Comparison of ENCODE assay signal across 8 cellular contexts in genomic region chr14:74713395-74713735, GRCh38. TPM values are rescaled to one million over a fixed set of nuclear protein-coding genes. Genes with fewer than 3 reads are reported as not detected.
DNase-seq lines count a peak whose midpoint lies in the region; ATAC-seq, FAIRE-seq and TF ChIP-seq lines count a peak whose summit lies in the region.

No MANE protein-coding gene starts in this region.

- no peak overlapping the region for H2BK20ac ChIP-seq in H1 (ENCODE audit: low read length)

- H3K36me3 Mint-ChIP-seq in nephron (ENCODE audit: low read depth): peaks cover 23% of the 10 kb centered on the region

- H3K4me3 ChIP-seq in MM.1S (ENCODE audit: low read length) (peak overlapping the region; percentile 90), H1 (ENCODE audit: extremely low read depth in 1 of 4, insufficient read depth in 2 of 4, low read depth in 3 of 4, low read length in 4 of 4) (peak overlapping the region; percentile 85 to 98 (median 91))

- H3K27me3 ChIP-seq in MM.1S (replicated peaks; ENCODE audit: insufficient read depth, low read length) (no peaks in the 10 kb centered on the region), H1 (replicated peaks in 1 of 4; ENCODE audit: control insufficient read depth in 3 of 4, extremely low read depth in 1 of 4, insufficient read depth in 3 of 4, low read length in 3 of 4) (no peaks in the 10 kb centered on the region)

- H2BK120ac ChIP-seq in H1 (replicated peaks; ENCODE audit: low read depth, low read length): no peak overlapping the region

- H2BK15ac ChIP-seq in H1 (ENCODE audit: low read length): no peak overlapping the region

- H3K9me3 ChIP-seq in MM.1S (replicated peaks; ENCODE audit: insufficient read depth, low read length) (no peaks in the 10 kb centered on the region), H1 (ENCODE audit: insufficient read depth in 2 of 2, low read depth in 1 of 2, low read length in 1 of 2) (no peaks in the 10 kb centered on the region)

- CTCF ChIA-PET in H1 (lab: Charles Lee; ENCODE audit: partially characterized antibody): interaction anchor here (1.0 kb wide), 1 partner anchor 149 kb away, joined by 3 read pairs; no protein-coding TSS in a partner anchor

- H3K4me3 Mint-ChIP-seq in nephron: peak overlapping the region; percentile 92 to 99 (median 93)

- WGBS in H1 (ENCODE audit: extremely low coverage in 1 of 2, insufficient coverage in 1 of 2, insufficient read length in 1 of 2, insufficient replicate concordance in 2 of 2, low coverage in 1 of 2, low lambda C conversion rate in 2 of 2, missing lambda C conversion rate in 1 of 2), 2 experiments: 31% methylated on average over 6 of the region's 6 CpGs; no CpG with 5 or more reads in 1 of the 2 experiments

- H3K9ac ChIP-seq in MM.1S (ENCODE audit: low read length) (peak overlapping the region; percentile 64), H1 (replicated peaks in 1 of 4; ENCODE audit: extremely low read depth in 1 of 4, low read depth in 3 of 4, low read length in 3 of 4) (peak overlapping the region; percentile 57 to 85 (median 70); a peak in 6 of 7 replicates)

- peak overlapping the region; percentile 69 to 93 (median 76) for H3K27ac Mint-ChIP-seq in nephron

- no peak overlapping the region for H3K18ac ChIP-seq in H1 (ENCODE audit: extremely low read depth, low read length)

- TF ChIP-seq RAD21 in H1 (IDR thresholded peaks at IDR 0.05 in 1 of 2, conservative IDR thresholded peaks at IDR 0.05 in 1 of 2; ENCODE audit: low read depth in 2 of 2, low read length in 2 of 2): no peak

- no peak overlapping the region for H4K5ac ChIP-seq in H1 (ENCODE audit: insufficient read length, low read depth, low read length)

- peaks cover 3% of the 10 kb centered on the region; the same call in 1 of the 2 replicates for H3K79me1 ChIP-seq in H1 (ENCODE audit: low read depth, low read length)

- H3K79me2 ChIP-seq in MM.1S (ENCODE audit: low read length) (peaks cover 52% of the 10 kb centered on the region), H1 (ENCODE audit: control insufficient read depth in 1 of 2, insufficient read depth in 2 of 2, low read length in 2 of 2) (peaks cover 13 to 61% of the 10 kb centered on the region in 2 experiments)

- H2AFZ ChIP-seq in MM.1S (ENCODE audit: low read length): peak overlapping the region; percentile 81
- peak overlapping the region; percentile 74; the same call in 1 of the 2 replicates for H2AFZ ChIP-seq in H1 (ENCODE audit: low read length)

- no peak for ATAC-seq in omental fat pad (ENCODE audit: low FRiP score)

- H3K36me3 ChIP-seq in MM.1S (replicated peaks; ENCODE audit: insufficient read depth, low read length) (no peaks in the 10 kb centered on the region), H1 (ENCODE audit: control insufficient read depth in 2 of 4, insufficient read depth in 4 of 4, low read length in 3 of 4) (peaks cover 0 to 22% (median 6%) of the 10 kb centered on the region in 4 experiments; a peak in 6 of 8 replicates)

- H3K23me2 ChIP-seq in H1 (ENCODE audit: low read depth, low read length): peaks cover 6% of the 10 kb centered on the region

- H2BK5ac ChIP-seq in H1 (ENCODE audit: low read depth, low read length): no peak overlapping the region

- H3K9me2 ChIP-seq in MM.1S (replicated peaks; ENCODE audit: insufficient read depth, low read length): no peaks in the 10 kb centered on the region

- POLR2A ChIA-PET in H1 (lab: Charles Lee; ENCODE audit: partially characterized antibody): no interaction called here

- H3K56ac ChIP-seq in H1 (replicated peaks; ENCODE audit: insufficient read length, low read depth, low read length): no peak overlapping the region

- TF ChIP-seq EP300 in H1 (IDR thresholded peaks at IDR 0.05; ENCODE audit: borderline replicate concordance in 1 of 2, low read depth in 2 of 2, low read length in 2 of 2): no peak

- H3K27me3 Mint-ChIP-seq in nephron (ENCODE audit: low read depth): no peaks in the 10 kb centered on the region

- peak overlapping the region; percentile 79 for H3K27ac ChIP-seq in C4-2B
- H3K27ac ChIP-seq in MM.1S (ENCODE audit: low read length): no peak overlapping the region
- H3K27ac ChIP-seq in H1 (ENCODE audit: low read depth, low read length): peak overlapping the region; percentile 43; the same call in 1 of the 2 replicates

- H2BK12ac ChIP-seq in H1 (ENCODE audit: low read depth, low read length): no peak overlapping the region

- H4K20me1 ChIP-seq in MM.1S (ENCODE audit: insufficient read depth, low read length): no peaks in the 10 kb centered on the region
- H4K20me1 ChIP-seq in H1 (replicated peaks in 1 of 2; ENCODE audit: control insufficient read depth in 1 of 2, insufficient read depth in 2 of 2, low read length in 2 of 2): no peaks in the 10 kb centered on the region

- DNase-seq in MM.1S: no peak
- DNase-seq in H1 (ENCODE audit: low read depth in 1 of 2, low spot score in 2 of 2): no peak
- DNase-seq in NCI-H1048 (lab: John Stamatoyannopoulos, UW): no peak
- DNase-seq in dedifferentiated amniotic fluid mesenchymal stem cell (ENCODE audit: extremely low spot score): no peak
- DNase-seq in omental fat pad (ENCODE audit: low spot score): no peak
- DNase-seq in nucleus accumbens (lab: John Stamatoyannopoulos, UW): no peak

- no peak overlapping the region for H4K91ac ChIP-seq in H1 (replicated peaks; ENCODE audit: insufficient read length, low read length)

- H3K4me1 ChIP-seq in MM.1S (ENCODE audit: low read length): no peaks in the 10 kb centered on the region
- H3K4me1 ChIP-seq in H1 (replicated peaks in 1 of 4; ENCODE audit: control insufficient read depth in 3 of 4, insufficient read depth in 4 of 4, low read length in 3 of 4): no peaks in the 10 kb centered on the region

- no peak overlapping the region for H3K14ac ChIP-seq in H1 (ENCODE audit: insufficient read length)

- H2AK5ac ChIP-seq in H1 (ENCODE audit: low read depth, low read length): no peak overlapping the region

- no peak for FAIRE-seq in H1 (lab: Jason Lieb, UNC)

- peaks cover 24% of the 10 kb centered on the region for H3K4me1 Mint-ChIP-seq in nephron

- H4K8ac ChIP-seq in H1 (ENCODE audit: extremely low read depth, insufficient read depth, low read length): no peak overlapping the region

- TF ChIP-seq CTCF in C4-2B (conservative IDR thresholded peaks at IDR 0.05): no peak
- no peak for TF ChIP-seq CTCF in MM.1S (IDR thresholded peaks at IDR 0.05; ENCODE audit: low read length)
- no peak for TF ChIP-seq CTCF in H1 (IDR thresholded peaks at IDR 0.05; ENCODE audit: control extremely low read depth in 1 of 3, insufficient read depth in 1 of 3, low read depth in 1 of 3, low read length in 3 of 3)
- TF ChIP-seq CTCF in nephron (IDR thresholded peaks at IDR 0.05; ENCODE audit: unreplicated experiment in 3 of 3): no peak
- TF ChIP-seq CTCF in omental fat pad (IDR thresholded peaks at IDR 0.05): no peak

- H3K9me3 Mint-ChIP-seq in nephron: no peaks in the 10 kb centered on the region

- no peak overlapping the region for H3K4ac ChIP-seq in H1 (replicated peaks; ENCODE audit: insufficient read length, low read depth, low read length)

- peak overlapping the region; percentile 57 for H3K4me2 ChIP-seq in MM.1S (ENCODE audit: low read depth, low read length)
- peak overlapping the region; percentile 82 for H3K4me2 ChIP-seq in H1 (ENCODE audit: insufficient read depth in 1 of 2, low read depth in 2 of 2, low read length in 2 of 2)

- H3F3A ChIP-seq in MM.1S (ENCODE audit: insufficient read depth, low read length): no peaks in the 10 kb centered on the region

- no peak for TF ChIP-seq POLR2A in H1 (IDR thresholded peaks at IDR 0.05; ENCODE audit: control extremely low read depth in 1 of 2, low read depth in 2 of 2, low read length in 2 of 2)

- H3K23ac ChIP-seq in H1 (ENCODE audit: insufficient read length): no peak overlapping the region

TF ChIP-seq in H1, 55 proteins besides CTCF, POLR2A, EP300 and RAD21:
- TF ChIP-seq KDM5A (IDR thresholded peaks at IDR 0.05; ENCODE audit: low read length): 0 out of 2 replicates have a peak, but pooled peaks have one; percentile 56
- TF ChIP-seq SRF (IDR thresholded peaks at IDR 0.05; ENCODE audit: low read depth, low read length): no peak

RNA-seq across cellular contexts. Expression of gene FCF1, which starts 0.4 kb away (rescaled TPM):
- 81.1 and 84.3 TPM in 2 replicates for total RNA-seq in H1 (2021; fragmentation: NEBNext Ultra II Directional; extraction: Animal tissue kit (Norgen Biotek cat#: 25700))
- 22.1 and 48.1 TPM in 2 replicates for polyA plus RNA-seq in H1 (2011; rRNA removed)
- 58.2 TPM for polyA plus RNA-seq in H1 (2011; cell fraction: cytosol; rRNA removed)
- 9.6 TPM for polyA plus RNA-seq in H1 (2011; cell fraction: nucleus; rRNA removed)
- polyA plus RNA-seq in H1 (2012, experiment 1 of 2): 48.4 to 89.2 TPM (median 59.8 TPM) in 4 replicates
- 9.7 TPM for polyA plus RNA-seq in H1 (2012, experiment 2 of 2)
- polyA plus RNA-seq in H1 (2013, experiment 1 of 2): 64.6 TPM
- polyA plus RNA-seq in H1 (2013, experiment 2 of 2): 62.4 TPM
- 56.8 and 81.9 TPM in 2 replicates for polyA minus RNA-seq in H1 (2011; rRNA and poly(A)+ RNA removed)
- 24.1 TPM for polyA minus RNA-seq in H1 (2011; cell fraction: cytosol; rRNA and poly(A)+ RNA removed)
- polyA minus RNA-seq in H1 (2011; cell fraction: nucleus; rRNA and poly(A)+ RNA removed): 20.9 TPM
- 10 to 100 TPM; 21.7 to 34.2 (median 27.1) TPM for total RNA-seq in omental fat pad

RNA-seq across cellular contexts. Expression of gene AREL1, which starts 0.5 kb away (rescaled TPM):
- 31.4 and 31.5 TPM in 2 replicates for total RNA-seq in H1 (2021; fragmentation: NEBNext Ultra II Directional; extraction: Animal tissue kit (Norgen Biotek cat#: 25700))
- polyA plus RNA-seq in H1 (2011; rRNA removed): 49.1 and 51.3 TPM in 2 replicates
- 32.7 TPM for polyA plus RNA-seq in H1 (2011; cell fraction: cytosol; rRNA removed)
- polyA plus RNA-seq in H1 (2011; cell fraction: nucleus; rRNA removed): 86.2 TPM
- 16.8 to 18.9 TPM (median 17.5 TPM) in 4 replicates for polyA plus RNA-seq in H1 (2012, experiment 1 of 2)
- 5.6 TPM for polyA plus RNA-seq in H1 (2012, experiment 2 of 2)
- 24.9 TPM for polyA plus RNA-seq in H1 (2013, experiment 1 of 2)
- polyA plus RNA-seq in H1 (2013, experiment 2 of 2): 29.0 TPM
- 121 and 130 TPM in 2 replicates for polyA minus RNA-seq in H1 (2011; rRNA and poly(A)+ RNA removed)
- polyA minus RNA-seq in H1 (2011; cell fraction: cytosol; rRNA and poly(A)+ RNA removed): 32.6 TPM
- 79.3 TPM for polyA minus RNA-seq in H1 (2011; cell fraction: nucleus; rRNA and poly(A)+ RNA removed)
- 10 to 100 TPM; 18.4 to 33.5 (median 26.8) TPM for total RNA-seq in omental fat pad

RNA-seq across cellular contexts. Expression of gene YLPM1, which starts 49.8 kb away (rescaled TPM):
- total RNA-seq in H1 (2021; fragmentation: NEBNext Ultra II Directional; extraction: Animal tissue kit (Norgen Biotek cat#: 25700)): 69.0 and 71.7 TPM in 2 replicates
- polyA plus RNA-seq in H1 (2011; rRNA removed): 13.5 and 14.7 TPM in 2 replicates
- 12.5 TPM for polyA plus RNA-seq in H1 (2011; cell fraction: cytosol; rRNA removed)
- polyA plus RNA-seq in H1 (2011; cell fraction: nucleus; rRNA removed): 29.2 TPM
- polyA plus RNA-seq in H1 (2012, experiment 1 of 2): 46.7 to 54.5 TPM (median 50.0 TPM) in 4 replicates
- polyA plus RNA-seq in H1 (2012, experiment 2 of 2): 6.2 TPM
- 42.0 TPM for polyA plus RNA-seq in H1 (2013, experiment 1 of 2)
- 35.5 TPM for polyA plus RNA-seq in H1 (2013, experiment 2 of 2)
- polyA minus RNA-seq in H1 (2011; rRNA and poly(A)+ RNA removed): 22.1 and 23.8 TPM in 2 replicates
- 20.1 TPM for polyA minus RNA-seq in H1 (2011; cell fraction: cytosol; rRNA and poly(A)+ RNA removed)
- polyA minus RNA-seq in H1 (2011; cell fraction: nucleus; rRNA and poly(A)+ RNA removed): 65.2 TPM
- 10 to 100 TPM; 28.9 to 73.1 (median 47.3) TPM for total RNA-seq in omental fat pad
